ENCODE assay signal across 8 cellular contexts in genomic region chr9:21031818-21032203, GRCh38. TPM values are rescaled to one million over a fixed set of nuclear protein-coding genes. Genes with fewer than 3 reads are reported as not detected.
DNase-seq lines count a peak whose midpoint lies in the region; ATAC-seq, FAIRE-seq and TF ChIP-seq lines count a peak whose summit lies in the region.
"Had no signal": no experiment of that assay in that cellular context is flagged by ENCODE, and none has a peak within 500 bp of the region (broad histone marks: within the 10 kb centered on the region; RNA-seq: fewer than 3 reads in every experiment).

No MANE protein-coding gene starts in this region.

- H3K9me3 ChIP-seq in keratinocyte (ENCODE audit: control insufficient read depth, low read depth, low read length) (no peaks in the 10 kb centered on the region), stomach smooth muscle (ENCODE audit: control insufficient read depth in 2 of 2, low read length in 2 of 2) (no peaks in the 10 kb centered on the region), mucosa of descending colon (no peaks in the 10 kb centered on the region)

- H3K4me2 ChIP-seq in keratinocyte (ENCODE audit: control insufficient read depth, extremely low read depth, insufficient read depth, low read depth, low read length): peak overlapping the region; percentile 86

- H3K4me3 ChIP-seq in HL-60 (replicated peaks; ENCODE audit: insufficient read depth, low read length): peak overlapping the region; percentile 36
- peak overlapping the region; percentile 57 to 72 (median 65) for H3K4me3 ChIP-seq in keratinocyte (ENCODE audit: control insufficient read depth in 2 of 3, extremely low read depth in 1 of 3, insufficient read depth in 2 of 3, low read depth in 1 of 3, low read length in 3 of 3)
- H3K4me3 ChIP-seq in stomach smooth muscle (ENCODE audit: low read length in 2 of 2): peak overlapping the region; percentile 61 to 79
- H3K4me3 ChIP-seq in mucosa of descending colon: no peak overlapping the region

- dilution Hi-C loops in keratinocyte (cut with MboI; ENCODE audit: extremely low pct_ligation_motif_present, low sequenced_read_pairs): no loop called here

- H3K9ac ChIP-seq in keratinocyte (ENCODE audit: control insufficient read depth, extremely low read depth, insufficient read depth, low read length) (peak overlapping the region; percentile 66), stomach smooth muscle (ENCODE audit: low read length in 2 of 2) (peak overlapping the region; percentile 50 to 79)

- H3K4me1 ChIP-seq in keratinocyte (ENCODE audit: control insufficient read depth, extremely low read depth, insufficient read depth, low read length) (peaks cover 8% of the 10 kb centered on the region), stomach smooth muscle (ENCODE audit: control insufficient read depth, insufficient read depth, low read length) (peaks cover 12% of the 10 kb centered on the region), mucosa of descending colon (ENCODE audit: low read depth) (no peaks in the 10 kb centered on the region)

- no peaks in the 10 kb centered on the region for H3K79me2 ChIP-seq in keratinocyte (ENCODE audit: control insufficient read depth, insufficient read depth, low read length)

- intact Hi-C loops in mucosa of descending colon (cut with DNase I, micrococcal nuclease): no loop called here

- no peaks in the 10 kb centered on the region for H3K27me3 ChIP-seq in HL-60 (ENCODE audit: insufficient read depth, poor library complexity, severe bottlenecking)
- no peaks in the 10 kb centered on the region for H3K27me3 ChIP-seq in keratinocyte (ENCODE audit: control insufficient read depth, extremely low read depth, insufficient read depth, low read length)
- H3K27me3 ChIP-seq in stomach smooth muscle (ENCODE audit: control insufficient read depth in 1 of 2, insufficient read depth in 2 of 2, low read length in 2 of 2): no peaks in the 10 kb centered on the region

- 77 to 79% (median 77%) methylated on average over 19 of the region's 19 CpGs for WGBS in adipose tissue, 3 donors

- H3K9me1 ChIP-seq in keratinocyte (ENCODE audit: control insufficient read depth, extremely low read depth, insufficient read depth, low read length): no peaks in the 10 kb centered on the region

- no peaks in the 10 kb centered on the region for H3K36me3 ChIP-seq in keratinocyte (ENCODE audit: control insufficient read depth in 2 of 2, extremely low read depth in 1 of 2, insufficient read depth in 2 of 2, low read length in 2 of 2)
- no peaks in the 10 kb centered on the region for H3K36me3 ChIP-seq in stomach smooth muscle (ENCODE audit: control insufficient read depth in 2 of 2, insufficient read depth in 2 of 2, low read length in 2 of 2)
- no peaks in the 10 kb centered on the region for H3K36me3 ChIP-seq in mucosa of descending colon (ENCODE audit: low read depth)

- peak overlapping the region; percentile 86 for H2AFZ ChIP-seq in keratinocyte (ENCODE audit: control insufficient read depth, low read length)

- DNase-seq in HL-60 (ENCODE audit: low read depth in 1 of 2, low spot score in 1 of 2): no peak
- no peak for DNase-seq in keratinocyte (ENCODE audit: low read depth, low spot score)
- DNase-seq in inferior parietal cortex (ENCODE audit: extremely low spot score): no peak
- DNase-seq in NCI-H1092 (lab: John Stamatoyannopoulos, UW): no peak
- no peak for DNase-seq in mucosa of descending colon

- ATAC-seq in mucosa of descending colon: no peak

- TF ChIP-seq CTCF in HL-60 (IDR thresholded peaks at IDR 0.05; ENCODE audit: insufficient read depth, low read length) (no peak), keratinocyte (optimal IDR thresholded peaks at IDR 0.05 in 1 of 3, IDR thresholded peaks at IDR 0.05 in 1 of 3, conservative IDR thresholded peaks at IDR 0.05 in 1 of 3; ENCODE audit: extremely low read depth in 1 of 3, insufficient read depth in 2 of 3, low read length in 3 of 3) (no peak), mucosa of descending colon (IDR thresholded peaks at IDR 0.05) (no peak)

- H3K27ac ChIP-seq in HL-60 (replicated peaks) (peak overlapping the region; percentile 71), adipose tissue (ENCODE audit: low read depth, low read length) (peak overlapping the region; percentile 15), keratinocyte (ENCODE audit: control insufficient read depth, insufficient read depth, low read length) (no peak overlapping the region), stomach smooth muscle (ENCODE audit: low read length) (peak overlapping the region; percentile 69)

- FAIRE-seq in keratinocyte (lab: Jason Lieb, UNC): no peak
- FAIRE-seq: frontal cortex had no signal

- H4K20me1 ChIP-seq in keratinocyte (ENCODE audit: control insufficient read depth, extremely low read depth, insufficient read depth, low read length): no peaks in the 10 kb centered on the region

RNA-seq across cellular contexts. Expression of gene HACD4, which starts 0.4 kb away (rescaled TPM):
- polyA plus RNA-seq in adipose tissue (1 to 10 TPM in 2 of 3 donors, under 1 TPM in 1; 0.20 to 2.4 (median 1.1) TPM), keratinocyte (7.3 to 10.4 TPM (median 9.4 TPM) in 3 replicates)
- 0.15 TPM for polyA plus RNA-seq in keratinocyte (2011; ENCODE audit: low read depth)
- polyA plus RNA-seq in keratinocyte (2011; cell fraction: cytosol; rRNA removed): 5.8 and 12.2 TPM in 2 replicates
- polyA plus RNA-seq in keratinocyte (2011; cell fraction: nucleus; rRNA removed): 6.9 TPM in 2 replicates
- polyA plus RNA-seq in keratinocyte (2012; ENCODE audit: low replicate concordance): 1.5 and 4.9 TPM in 2 replicates
- 2.1 to 11.1 TPM (median 7.2 TPM) in 3 replicates for polyA minus RNA-seq in keratinocyte
- 5.0 TPM for polyA minus RNA-seq in keratinocyte (2011; cell fraction: cytosol; rRNA and poly(A)+ RNA removed)
- 4.7 and 9.3 TPM in 2 replicates for polyA minus RNA-seq in keratinocyte (2011; cell fraction: nucleus; rRNA and poly(A)+ RNA removed)
- 1 to 10 TPM in 2 of 3 donors, under 1 TPM in 1; 0.93 to 6.1 (median 1.9) TPM for total RNA-seq in mucosa of descending colon

RNA-seq across cellular contexts. Expression of gene IFNB1, which starts 45.9 kb away (rescaled TPM):
- not detected for polyA plus RNA-seq in adipose tissue
- 0.07 TPM in 1 of 3 replicates, not detected in the others for polyA plus RNA-seq in keratinocyte
- not detected for polyA plus RNA-seq in keratinocyte (2011; ENCODE audit: low read depth)
- not detected in 2 replicates for polyA plus RNA-seq in keratinocyte (2011; cell fraction: cytosol; rRNA removed)
- polyA plus RNA-seq in keratinocyte (2011; cell fraction: nucleus; rRNA removed): 0.31 TPM in 1 of 2 replicates, not detected in the other
- not detected in 2 replicates for polyA plus RNA-seq in keratinocyte (2012; ENCODE audit: low replicate concordance)
- not detected in 3 replicates for polyA minus RNA-seq in keratinocyte
- not detected for polyA minus RNA-seq in keratinocyte (2011; cell fraction: cytosol; rRNA and poly(A)+ RNA removed)
- polyA minus RNA-seq in keratinocyte (2011; cell fraction: nucleus; rRNA and poly(A)+ RNA removed): not detected in 2 replicates
- total RNA-seq in mucosa of descending colon: not detected
- total RNA-seq: frontal cortex had no signal
